In genomic region chr15:45456212-45457106, GRCh38 we compare ENCODE assay signal across 9 cellular contexts.
A peak's percentile ranks its signal among the peaks of the same experiment; 100 is the strongest.
DNase-seq lines count a peak whose midpoint lies in the region; ATAC-seq and TF ChIP-seq lines count a peak whose summit lies in the region.
"Had no signal": no experiment of that assay in that cellular context is flagged by ENCODE, and none has a peak within 500 bp of the region (broad histone marks: within the 10 kb centered on the region; RNA-seq: fewer than 3 reads in every experiment).

No MANE protein-coding gene starts in this region.

- no peak overlapping the region for H3K9ac ChIP-seq in neuronal stem cell (ENCODE audit: low read depth, low read length, poor library complexity)

- no peak for TF ChIP-seq CTCF in NB4 (IDR thresholded peaks at IDR 0.05; ENCODE audit: low read depth, low read length)
- TF ChIP-seq CTCF in upper lobe of right lung (IDR thresholded peaks at IDR 0.05) = no peak
- TF ChIP-seq CTCF in thyroid gland (IDR thresholded peaks at IDR 0.05) = no peak

- H3K36me3 ChIP-seq in neuronal stem cell (replicated peaks in 1 of 2; ENCODE audit: control insufficient read depth in 2 of 2, insufficient read depth in 2 of 2, low read length in 2 of 2) (no peaks in the 10 kb centered on the region), upper lobe of right lung (no peaks in the 10 kb centered on the region), thyroid gland (no peaks in the 10 kb centered on the region)
- H3K36me3 ChIP-seq: right lobe of liver had no signal

- no peak overlapping the region for H3K4me2 ChIP-seq in neuronal stem cell (ENCODE audit: insufficient read depth, low read length, poor library complexity, severe bottlenecking)

- H2BK5ac ChIP-seq in neuronal stem cell (ENCODE audit: low read length) = no peak overlapping the region

- H4K91ac ChIP-seq in neuronal stem cell (ENCODE audit: low read depth, low read length, poor library complexity) = no peak overlapping the region

- TF ChIP-seq POLR2A in NB4 (IDR thresholded peaks at IDR 0.05; ENCODE audit: extremely low read depth, insufficient read length) = no peak
- no peak for TF ChIP-seq POLR2A in thyroid gland (IDR thresholded peaks at IDR 0.05)

- intact Hi-C loops in upper lobe of right lung (cut with DNase I) (loop anchor here (5.0 kb wide), 1 partner anchor 156 kb away; no protein-coding TSS in a partner anchor), thyroid gland (cut with DNase I) (loop anchor here (5.0 kb wide), 1 partner anchor 156 kb away; no protein-coding TSS in a partner anchor)

- no peak overlapping the region for H2BK12ac ChIP-seq in neuronal stem cell (ENCODE audit: low read length)

- no peak overlapping the region for H2BK15ac ChIP-seq in neuronal stem cell (ENCODE audit: low read length)

- H3K9me3 ChIP-seq in neuronal stem cell (replicated peaks in 1 of 2; ENCODE audit: control insufficient read depth in 2 of 2, insufficient read depth in 1 of 2, low read depth in 1 of 2, low read length in 2 of 2) (peaks cover 3 to 6% of the 10 kb centered on the region in 2 donors), upper lobe of right lung (no peaks in the 10 kb centered on the region), thyroid gland (no peaks in the 10 kb centered on the region)
- H3K9me3 ChIP-seq: right lobe of liver had no signal

- peak overlapping the region; percentile 61 for H3K27ac ChIP-seq in epithelial cell of prostate
- H3K27ac ChIP-seq in neuronal stem cell (replicated peaks; ENCODE audit: low read length) = no peak overlapping the region
- peak overlapping the region; percentile 75 for H3K27ac ChIP-seq in upper lobe of right lung
- H3K27ac ChIP-seq in thyroid gland = no peak overlapping the region
- H3K27ac ChIP-seq: right lobe of liver had no signal

- H2AK5ac ChIP-seq in neuronal stem cell (ENCODE audit: low read depth, low read length) = no peak overlapping the region

- no peak overlapping the region for H3K14ac ChIP-seq in neuronal stem cell (ENCODE audit: low read length)

- no peak overlapping the region for H2BK120ac ChIP-seq in neuronal stem cell (ENCODE audit: low read depth, low read length)

- H3K27me3 ChIP-seq in neuronal stem cell (ENCODE audit: control insufficient read depth in 3 of 3, insufficient read depth in 3 of 3, low read depth in 1 of 3, low read length in 3 of 3) (no peaks in the 10 kb centered on the region), upper lobe of right lung (no peaks in the 10 kb centered on the region), thyroid gland (no peaks in the 10 kb centered on the region)
- H3K27me3 ChIP-seq: right lobe of liver had no signal

- ATAC-seq in upper lobe of right lung (peak; percentile 69), GM18861 (IDR thresholded peaks at IDR 0.05; ENCODE audit: unreplicated experiment) (no peak)

- H3K79me1 ChIP-seq in neuronal stem cell (ENCODE audit: low read depth, low read length) = no peaks in the 10 kb centered on the region

- no CpG with 5 or more reads among the region's 22 CpGs for WGBS in neuronal stem cell (ENCODE audit: extremely low coverage in 2 of 2, insufficient read length in 2 of 2, insufficient replicate concordance in 1 of 2), 2 donors
- 82 to 83% methylated on average over 12 to 21 of the region's 22 CpGs for WGBS in thyroid gland, 2 donors

- DNase-seq in COLO829 (ENCODE audit: low spot score) (peak; percentile 95), NB4 (ENCODE audit: low read depth) (peak; percentile 96), epithelial cell of prostate (ENCODE audit: low read depth, low spot score) (peak; percentile 97), neuronal stem cell (ENCODE audit: low spot score) (no peak), upper lobe of right lung (no peak), thyroid gland (no peak)
- peak; percentile 62 for DNase-seq in activated CD8-positive, alpha-beta memory T cell treated with anti-CD3 and anti-CD28 coated beads for 24 hours
- DNase-seq: right lobe of liver had no signal

- H3K4me3 ChIP-seq in NB4 (ENCODE audit: low read depth, low read length) (no peak overlapping the region), neuronal stem cell (ENCODE audit: low read length in 2 of 2) (no peak overlapping the region), upper lobe of right lung (no peak overlapping the region), thyroid gland (replicated peaks in 1 of 3) (no peak overlapping the region)
- H3K4me3 ChIP-seq: right lobe of liver had no signal

- peak overlapping the region; percentile 35 for H3K18ac ChIP-seq in neuronal stem cell (ENCODE audit: low read length)

- H2AFZ ChIP-seq in neuronal stem cell (ENCODE audit: low read length) = peak overlapping the region; percentile 86

- H3K4me1 ChIP-seq in neuronal stem cell (ENCODE audit: control insufficient read depth in 2 of 2, insufficient read depth in 1 of 2, low read depth in 1 of 2, low read length in 2 of 2) (peaks cover 3 to 10% of the 10 kb centered on the region in 2 donors), upper lobe of right lung (peaks cover 31% of the 10 kb centered on the region), thyroid gland (no peaks in the 10 kb centered on the region)
- H3K4me1 ChIP-seq: right lobe of liver had no signal

- no peak overlapping the region for H4K8ac ChIP-seq in neuronal stem cell (ENCODE audit: low read depth, low read length)

- no peak overlapping the region for H3K23ac ChIP-seq in neuronal stem cell (ENCODE audit: low read depth, low read length, poor library complexity)

- no peak overlapping the region for H3K4ac ChIP-seq in neuronal stem cell (ENCODE audit: low read length)

Comparison
In these comparisons a context has a peak if more than half of its experiments do, and no peak if none do; other contexts are left out.
1. DNase-seq: peak in COLO829 (single experiment), NB4 (single experiment), activated CD8-positive, alpha-beta memory T cell treated with anti-CD3 and anti-CD28 coated beads for 24 hours (single experiment) and epithelial cell of prostate (single experiment); none in neuronal stem cell (single experiment), upper lobe of right lung (single experiment) and thyroid gland (0 of 2).
2. H3K27ac ChIP-seq: peak in epithelial cell of prostate (single experiment) and upper lobe of right lung (single experiment); none in neuronal stem cell (single experiment) and thyroid gland (0 of 3).